9 cellular contexts compared by ENCODE assay signal in the genomic region with DNA sequence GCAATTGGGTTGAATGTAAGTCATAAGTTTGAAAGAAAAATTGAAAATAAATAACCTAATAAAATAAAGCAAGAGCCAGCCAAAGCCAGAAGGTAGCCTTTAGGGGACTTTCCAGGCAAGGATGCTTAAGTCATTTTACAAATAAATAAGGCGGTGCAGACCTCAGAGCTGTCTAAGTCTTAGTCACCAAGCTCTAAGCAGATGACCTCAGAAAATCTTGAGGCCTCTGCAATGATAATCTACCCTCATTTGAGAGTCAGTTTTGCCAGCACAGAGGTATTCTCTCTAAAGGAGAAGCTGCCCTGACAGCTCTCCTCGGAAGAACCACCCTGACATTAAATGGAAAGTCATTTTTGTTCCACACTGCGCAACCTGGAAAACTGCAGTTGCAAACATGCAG.
A peak's percentile ranks its signal among the peaks of the same experiment; 100 is the strongest.
DNase-seq lines count a peak whose midpoint lies in the region; ATAC-seq, FAIRE-seq and TF ChIP-seq lines count a peak whose summit lies in the region.
"Had no signal": no experiment of that assay in that cellular context is flagged by ENCODE, and none has a peak within 500 bp of the region (broad histone marks: within the 10 kb centered on the region; RNA-seq: fewer than 3 reads in every experiment).

No MANE protein-coding gene starts in this region.

- H3K9me3 ChIP-seq in CD4-positive, alpha-beta T cell (ENCODE audit: control insufficient read depth, low read length) = no peaks in the 10 kb centered on the region
- peaks cover 4% of the 10 kb centered on the region for H3K9me3 ChIP-seq in astrocyte (ENCODE audit: insufficient read depth, low read depth, low read length)
- H3K9me3 ChIP-seq in aorta (ENCODE audit: control insufficient read depth, low read length) = no peaks in the 10 kb centered on the region
- no peaks in the 10 kb centered on the region for H3K9me3 ChIP-seq in left lung
- H3K9me3 ChIP-seq in ovary = no peaks in the 10 kb centered on the region

- H3K4me1 ChIP-seq in astrocyte (ENCODE audit: insufficient read depth, low read length) (peaks cover 8% of the 10 kb centered on the region), aorta (ENCODE audit: control insufficient read depth in 1 of 2, insufficient read depth in 2 of 2, low read length in 2 of 2) (no peaks in the 10 kb centered on the region), left lung (peaks cover 0 to 4% of the 10 kb centered on the region in 2 donors), ovary (ENCODE audit: insufficient read depth) (peaks cover under 1% of the 10 kb centered on the region)

- H3K4me3 ChIP-seq in astrocyte (ENCODE audit: insufficient read depth, low read depth, low read length) (no peak overlapping the region), aorta (ENCODE audit: low read length in 2 of 2) (no peak overlapping the region), left lung (no peak overlapping the region), ovary (no peak overlapping the region)

- no peak overlapping the region for H3K9ac ChIP-seq in astrocyte (ENCODE audit: low read length)

- intact Hi-C loops in CD4-positive, alpha-beta T cell (cut with DNase I, micrococcal nuclease) = loop anchor here (5.0 kb wide), 3 partner anchors 67 to 103 kb away; no protein-coding TSS in a partner anchor
- intact Hi-C loops in aorta (cut with DNase I) = loop anchor here in 1 of 2 donors (10.0 kb wide), 1 partner anchor 136 kb away; a partner anchor contains a TSS
- intact Hi-C loops in left lung (cut with DNase I) = no loop called here
- intact Hi-C loops in ovary (cut with DNase I) = no loop called here

- no peaks in the 10 kb centered on the region for H3K9me3 Mint-ChIP-seq in CD4-positive, alpha-beta T cell
- no peaks in the 10 kb centered on the region for H3K9me3 Mint-ChIP-seq in astrocyte (ENCODE audit: unreplicated experiment)

- FAIRE-seq in astrocyte (lab: Jason Lieb, UNC) = no peak
- FAIRE-seq: TTC549 had no signal

- no peaks in the 10 kb centered on the region for H3K27me3 Mint-ChIP-seq in CD4-positive, alpha-beta T cell
- H3K27me3 Mint-ChIP-seq in astrocyte (ENCODE audit: low read depth, unreplicated experiment) = no peaks in the 10 kb centered on the region

- H3K27me3 ChIP-seq in CD4-positive, alpha-beta T cell (ENCODE audit: control insufficient read depth, insufficient read depth, low read length) = no peaks in the 10 kb centered on the region
- H3K27me3 ChIP-seq in astrocyte (ENCODE audit: insufficient read depth, low read length) (no peaks in the 10 kb centered on the region), aorta (ENCODE audit: control insufficient read depth in 1 of 2, insufficient read depth in 2 of 2, low read length in 1 of 2) (no peaks in the 10 kb centered on the region), left lung (no peaks in the 10 kb centered on the region), ovary (no peaks in the 10 kb centered on the region)

- peaks cover 12% of the 10 kb centered on the region for H4K20me1 ChIP-seq in astrocyte (ENCODE audit: insufficient read depth, low read length)

- no peak for TF ChIP-seq POLR2A in ovary (IDR thresholded peaks at IDR 0.05)

- peak overlapping the region; percentile 90 for H3K27ac Mint-ChIP-seq in CD4-positive, alpha-beta T cell
- H3K27ac Mint-ChIP-seq in astrocyte (ENCODE audit: unreplicated experiment) = no peak overlapping the region

- H3K36me3 ChIP-seq in astrocyte (ENCODE audit: insufficient read depth, low read length) (peaks cover 13% of the 10 kb centered on the region), aorta (ENCODE audit: control insufficient read depth in 1 of 2, insufficient read depth in 2 of 2, low read length in 1 of 2) (no peaks in the 10 kb centered on the region), left lung (peaks cover 0 to 30% of the 10 kb centered on the region in 2 donors), ovary (no peaks in the 10 kb centered on the region)

- TF ChIP-seq CTCF in CD4-positive, alpha-beta T cell (IDR thresholded peaks at IDR 0.05) = no peak
- no peak for TF ChIP-seq CTCF in astrocyte (IDR thresholded peaks at IDR 0.05; ENCODE audit: insufficient read depth, low read depth, low read length)
- TF ChIP-seq CTCF in left lung (IDR thresholded peaks at IDR 0.05) = no peak
- TF ChIP-seq CTCF in ovary (IDR thresholded peaks at IDR 0.05) = no peak

- no peak for TF ChIP-seq EP300 in ovary (IDR thresholded peaks at IDR 0.05)

- DNase-seq in CD4-positive, alpha-beta T cell = no peak
- peak; percentile 63 for DNase-seq in astrocyte (ENCODE audit: low read depth)
- DNase-seq in aorta = no peak
- no peak for DNase-seq in left lung
- no peak for DNase-seq in NCI-H128 (lab: John Stamatoyannopoulos, UW; ENCODE audit: unreplicated experiment)
- DNase-seq in ovary = no peak

- peak overlapping the region; percentile 44 for H3K27ac ChIP-seq in CD4-positive, alpha-beta T cell (ENCODE audit: low read depth, low read length)
- H3K27ac ChIP-seq in astrocyte (ENCODE audit: low read depth, low read length) (peak overlapping the region; percentile 26), aorta (ENCODE audit: low read depth in 1 of 2, low read length in 2 of 2) (no peak overlapping the region), left lung (no peak overlapping the region), ovary (no peak overlapping the region)

- no peaks in the 10 kb centered on the region for H3K79me2 ChIP-seq in astrocyte (ENCODE audit: insufficient read depth, low read length)

- peaks cover 58% of the 10 kb centered on the region for H3K36me3 Mint-ChIP-seq in CD4-positive, alpha-beta T cell (ENCODE audit: low read depth)
- peaks cover 18% of the 10 kb centered on the region for H3K36me3 Mint-ChIP-seq in astrocyte (ENCODE audit: low read depth, unreplicated experiment)

- POLR2A ChIA-PET in CD4-positive, alpha-beta T cell (lab: Charles Lee) = interaction anchor here (1.2 to 1.6 kb wide), 2 partner anchors 83 to 115 kb away, joined by 3 to 4 read pairs; a partner anchor contains a TSS

- no peak overlapping the region for H3K4me2 ChIP-seq in astrocyte (ENCODE audit: low read length)

- peak; percentile 13 for ATAC-seq in CD4-positive, alpha-beta T cell (ENCODE audit: poor library complexity)
- ATAC-seq in GM19324 (IDR thresholded peaks at IDR 0.05; ENCODE audit: low FRiP score, unreplicated experiment) (peak; percentile 28), HG03108 (IDR thresholded peaks at IDR 0.05; ENCODE audit: unreplicated experiment) (peak; percentile 31), aorta (ENCODE audit: low FRiP score) (no peak), left lung (no peak)

- H2AFZ ChIP-seq in astrocyte (ENCODE audit: low read depth, low read length) = no peak overlapping the region

- H3K4me3 Mint-ChIP-seq in CD4-positive, alpha-beta T cell = no peak overlapping the region
- no peak overlapping the region for H3K4me3 Mint-ChIP-seq in astrocyte (ENCODE audit: unreplicated experiment)

- CTCF ChIA-PET in CD4-positive, alpha-beta T cell (lab: Charles Lee) = interaction anchor here (0.7 kb wide), 1 partner anchor 111 kb away, joined by 5 read pairs; no protein-coding TSS in a partner anchor

- H3K4me1 Mint-ChIP-seq in CD4-positive, alpha-beta T cell (ENCODE audit: low read depth) = peaks cover 97% of the 10 kb centered on the region
- peaks cover 12% of the 10 kb centered on the region for H3K4me1 Mint-ChIP-seq in astrocyte (ENCODE audit: low read depth, unreplicated experiment)

- WGBS in aorta, 2 donors = 47 to 50% methylated on average over 3 of the region's 3 CpGs
- WGBS in ovary, 3 donors = 63 to 80% (median 79%) methylated on average over 3 of the region's 3 CpGs

Comparison
In these comparisons a context has a peak if more than half of its experiments do, and no peak if none do; other contexts are left out.
1. ATAC-seq: peak in CD4-positive, alpha-beta T cell (single experiment), GM19324 (single experiment) and HG03108 (single experiment); none in aorta (single experiment) and left lung (single experiment).
2. H3K27ac ChIP-seq: peak in CD4-positive, alpha-beta T cell (single experiment) and astrocyte (single experiment); none in aorta (0 of 2), left lung (0 of 2) and ovary (0 of 2).
3. intact Hi-C loops: an anchor here in CD4-positive, alpha-beta T cell (5.0 kb wide); none called in left lung and ovary.